1 cellular context compared by ENCODE assay signal in genomic region chr7:45802214-45802613, GRCh38.
TF ChIP-seq lines count a peak whose summit lies in the region.

No MANE protein-coding gene starts in this region.

TF ChIP-seq in GM23338, 12 proteins besides CTCF, POLR2A, EP300 and RAD21:
- TF ChIP-seq REST (IDR thresholded peaks at IDR 0.05; ENCODE audit: unreplicated experiment): peak; percentile 59
